19 cellular contexts compared by ENCODE assay signal in the genomic region with DNA sequence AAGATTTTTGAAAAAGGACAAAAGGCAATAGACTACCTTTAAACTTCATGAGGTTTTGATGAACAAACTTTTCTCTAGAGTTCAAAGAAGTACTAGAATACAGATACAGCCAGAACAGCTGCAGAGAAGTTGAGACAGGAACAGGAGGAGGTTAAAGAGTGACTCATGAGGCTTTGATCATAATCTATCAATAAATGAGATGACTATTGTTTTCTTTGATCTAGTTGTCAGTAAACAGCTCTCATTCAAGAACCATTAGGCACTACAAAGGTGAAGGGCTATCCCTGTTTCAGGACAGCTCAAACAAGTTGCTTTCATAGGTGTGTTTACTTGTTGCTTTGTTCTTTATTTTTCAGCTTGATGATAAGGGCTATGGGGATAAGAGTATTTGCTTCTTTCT. TPM values are rescaled to one million over a fixed set of nuclear protein-coding genes. Genes with fewer than 3 reads are reported as not detected.
A peak's percentile ranks its signal among the peaks of the same experiment; 100 is the strongest.
DNase-seq lines count a peak whose midpoint lies in the region; ATAC-seq and FAIRE-seq lines count a peak whose summit lies in the region.
"Had no signal": no experiment of that assay in that cellular context is flagged by ENCODE, and none has a peak within 500 bp of the region (broad histone marks: within the 10 kb centered on the region; RNA-seq: fewer than 3 reads in every experiment).

No MANE protein-coding gene starts in this region.

- H3K4me3 Mint-ChIP-seq in activated T-cell treated with anti-CD3 and anti-CD28 coated beads, Interleukin-2, amount 50 U/mL, for 4 hours, result peak overlapping the region; percentile 19
- H3K4me3 Mint-ChIP-seq in IgD-negative memory B cell, result peak overlapping the region in 1 of 4 donors; percentile 59
- peak overlapping the region; percentile 45 for H3K4me3 Mint-ChIP-seq in activated naive CD8-positive, alpha-beta T cell treated with anti-CD3 and anti-CD28 coated beads, Interleukin-2, amount 10 ng/mL, durations not matched to agents 7 days and 5 days
- H3K4me3 Mint-ChIP-seq: H9, memory B cell had no signal

- H3K4me1 ChIP-seq in small intestine (ENCODE audit: control insufficient read depth in 2 of 2, insufficient read depth in 1 of 2, low read depth in 1 of 2, low read length in 1 of 2), result peaks cover 0 to 2% of the 10 kb centered on the region in 2 donors
- H3K4me1 ChIP-seq: Peyer's patch had no signal

- no peaks in the 10 kb centered on the region for H3K27me3 ChIP-seq in small intestine (ENCODE audit: control insufficient read depth in 2 of 2, insufficient read depth in 2 of 2, low read length in 2 of 2)
- H3K27me3 ChIP-seq: Peyer's patch had no signal

- H3K27ac Mint-ChIP-seq in IgD-negative memory B cell, result peak overlapping the region in 2 of 3 donors; percentile 14 to 25
- H3K27ac Mint-ChIP-seq in activated naive CD8-positive, alpha-beta T cell treated with anti-CD3 and anti-CD28 coated beads, Interleukin-2, amount 10 ng/mL, durations not matched to agents 7 days and 5 days, result peak overlapping the region; percentile 54
- H3K27ac Mint-ChIP-seq: H9, memory B cell had no signal

- no peak overlapping the region for H3K27ac ChIP-seq in small intestine (ENCODE audit: low read depth in 1 of 2, low read length in 1 of 2)
- H3K27ac ChIP-seq: KMS-11, Peyer's patch had no signal

- no peaks in the 10 kb centered on the region for H3K27me3 Mint-ChIP-seq in activated T-cell treated with anti-CD3 and anti-CD28 coated beads, Interleukin-2, amount 50 U/mL, for 4 hours (ENCODE audit: low read depth)
- no peaks in the 10 kb centered on the region for H3K27me3 Mint-ChIP-seq in IgD-negative memory B cell
- no peaks in the 10 kb centered on the region for H3K27me3 Mint-ChIP-seq in activated naive CD8-positive, alpha-beta T cell treated with anti-CD3 and anti-CD28 coated beads, Interleukin-2, amount 10 ng/mL, durations not matched to agents 7 days and 5 days
- H3K27me3 Mint-ChIP-seq: memory B cell had no signal

- H3K36me3 Mint-ChIP-seq in activated T-cell treated with anti-CD3 and anti-CD28 coated beads, Interleukin-2, amount 50 U/mL, for 4 hours (ENCODE audit: insufficient read depth), result peaks cover 22% of the 10 kb centered on the region
- H3K36me3 Mint-ChIP-seq in IgD-negative memory B cell, result peaks cover 14% of the 10 kb centered on the region
- H3K36me3 Mint-ChIP-seq in activated naive CD8-positive, alpha-beta T cell treated with anti-CD3 and anti-CD28 coated beads, Interleukin-2, amount 10 ng/mL, durations not matched to agents 7 days and 5 days, result peaks cover 45% of the 10 kb centered on the region

- ATAC-seq in activated T-cell treated with anti-CD3 and anti-CD28 coated beads, Interleukin-2, amount 50 U/mL, for 4 hours, result peak; percentile 47 to 52
- ATAC-seq in activated naive CD8-positive, alpha-beta T cell treated with anti-CD3 and anti-CD28 coated beads, Interleukin-2, amount 10 ng/mL, durations not matched to agents 7 days and 5 days (ENCODE audit: low read depth), result peak; percentile 37
- ATAC-seq in GM18861 (IDR thresholded peaks at IDR 0.05; ENCODE audit: unreplicated experiment), result no peak
- no peak for ATAC-seq in GM18519 (IDR thresholded peaks at IDR 0.05; ENCODE audit: low FRiP score, unreplicated experiment)

- no peaks in the 10 kb centered on the region for H3K9me3 Mint-ChIP-seq in activated T-cell treated with anti-CD3 and anti-CD28 coated beads, Interleukin-2, amount 50 U/mL, for 4 hours
- peaks cover 0 to 5% (median 4%) of the 10 kb centered on the region in 3 donors for H3K9me3 Mint-ChIP-seq in IgD-negative memory B cell
- no peaks in the 10 kb centered on the region for H3K9me3 Mint-ChIP-seq in activated naive CD8-positive, alpha-beta T cell treated with anti-CD3 and anti-CD28 coated beads, Interleukin-2, amount 10 ng/mL, durations not matched to agents 7 days and 5 days
- H3K9me3 Mint-ChIP-seq: H9, immature natural killer cell, memory B cell had no signal

- peaks cover 0 to 2% of the 10 kb centered on the region in 2 donors for H3K36me3 ChIP-seq in small intestine (ENCODE audit: control insufficient read depth in 2 of 2, insufficient read depth in 2 of 2, low read length in 2 of 2)

- H3K4me1 Mint-ChIP-seq in activated T-cell treated with anti-CD3 and anti-CD28 coated beads, Interleukin-2, amount 50 U/mL, for 4 hours (ENCODE audit: low read depth), result peaks cover 54% of the 10 kb centered on the region
- H3K4me1 Mint-ChIP-seq in IgD-negative memory B cell, result peaks cover 16 to 25% (median 24%) of the 10 kb centered on the region in 3 donors
- peaks cover 34% of the 10 kb centered on the region for H3K4me1 Mint-ChIP-seq in activated naive CD8-positive, alpha-beta T cell treated with anti-CD3 and anti-CD28 coated beads, Interleukin-2, amount 10 ng/mL, durations not matched to agents 7 days and 5 days

- POLR2A ChIA-PET in activated naive CD8-positive, alpha-beta T cell treated with anti-CD3 and anti-CD28 coated beads, Interleukin-2, amount 10 ng/mL, durations not matched to agents 7 days and 5 days (lab: Charles Lee), result no interaction called here

- no peak for FAIRE-seq in small intestine (lab: Jason Lieb, UNC)
- FAIRE-seq: D721Med had no signal

- H3K9me3 ChIP-seq in small intestine (ENCODE audit: control insufficient read depth, low read depth), result no peaks in the 10 kb centered on the region
- H3K9me3 ChIP-seq: Peyer's patch had no signal

- DNase-seq in activated T-cell treated with anti-CD3 and anti-CD28 coated beads, Interleukin-2, amount 50 U/mL, for 4 hours, result no peak
- DNase-seq in activated T-cell treated with anti-CD3 and anti-CD28 coated beads, Interleukin-2, amount 50 U/mL, for 1 hour, result no peak
- no peak for DNase-seq in activated naive CD8-positive, alpha-beta T cell treated with anti-CD3 and anti-CD28 coated beads, Interleukin-2, amount 10 ng/mL, durations not matched to agents 7 days and 5 days
- DNase-seq in small intestine (peak; percentile 5), hippocampal formation (lab: John Stamatoyannopoulos, UW) (no peak)
- DNase-seq: activated naive CD4-positive, alpha-beta T cell treated with Interleukin-2 at 50 U/mL for 16 hours; caudate nucleus; H9; immature natural killer cell; NCI-H146; NCI-H526; nucleus accumbens; Peyer's patch had no signal

- H3K4me3 ChIP-seq in small intestine (ENCODE audit: low read depth in 1 of 2, low read length in 2 of 2), result no peak overlapping the region
- H3K4me3 ChIP-seq: Peyer's patch had no signal

RNA-seq across cellular contexts. Expression of a gene that starts 2.4 kb away (rescaled TPM):
- total RNA-seq in activated T-cell treated with anti-CD3 and anti-CD28 coated beads, Interleukin-2, amount 50 U/mL, for 4 hours, result 10 to 100 TPM; 18.8 to 24.9 (median 22.6) TPM
- polyA plus RNA-seq in IgD-negative memory B cell (96.0 TPM), small intestine (10 to 100 TPM; 25.7 to 40.2 (median 26.4) TPM)
- total RNA-seq in activated naive CD8-positive, alpha-beta T cell treated with anti-CD3 and anti-CD28 coated beads, Interleukin-2, amount 10 ng/mL, durations not matched to agents 7 days and 5 days, result 10 to 100 TPM; 53.2 to 58.0 TPM

Comparison
In these comparisons a context has a peak if more than half of its experiments do, and no peak if none do; other contexts are left out.
1. ATAC-seq: peak in activated T-cell treated with anti-CD3 and anti-CD28 coated beads, Interleukin-2, amount 50 U/mL, for 4 hours (2 of 2) and activated naive CD8-positive, alpha-beta T cell treated with anti-CD3 and anti-CD28 coated beads, Interleukin-2, amount 10 ng/mL, durations not matched to agents 7 days and 5 days (single experiment); none in GM18861 (single experiment) and GM18519 (single experiment).